In the genomic region with DNA sequence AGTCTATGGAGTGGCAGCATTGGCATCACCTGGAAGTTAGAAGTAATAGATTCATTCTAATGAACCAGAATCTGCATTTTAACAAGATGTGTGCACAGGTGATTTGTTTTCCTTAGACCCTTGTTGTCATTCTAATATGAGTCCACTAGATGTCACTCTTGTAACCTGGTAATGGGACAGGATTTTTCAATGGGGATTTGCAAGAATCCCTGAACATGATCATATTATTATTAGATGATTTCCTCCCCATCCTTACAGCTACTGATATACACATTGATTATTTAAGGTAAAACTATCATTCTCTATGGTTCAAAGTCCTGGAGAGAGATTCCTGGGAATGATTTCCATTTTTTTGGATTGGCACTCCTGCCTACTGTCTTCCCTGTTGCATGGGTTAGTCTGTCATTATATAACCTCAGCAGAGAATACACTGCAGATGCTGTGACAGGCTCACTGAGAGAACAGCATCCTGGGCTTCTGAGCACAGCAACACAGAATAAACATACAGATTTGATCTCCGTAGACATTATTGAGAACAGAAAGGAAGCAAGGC, we compare ENCODE assay signal across 8 cellular contexts.
DNase-seq lines count a peak whose midpoint lies in the region; ATAC-seq and TF ChIP-seq lines count a peak whose summit lies in the region.

No MANE protein-coding gene starts in this region.

- DNase-seq in AML-193 (lab: John Stamatoyannopoulos, UW) = peak; percentile 32 to 59
- DNase-seq in Karpas-422 = peak; percentile 82
- DNase-seq in SHP77 (lab: John Stamatoyannopoulos, UW) = peak; percentile 51 to 56
- DNase-seq in esophagus squamous epithelium (lab: John Stamatoyannopoulos, UW) = no peak
- DNase-seq in neural progenitor cell (ENCODE audit: low spot score) = peak; percentile 35
- no peak for DNase-seq in COLO668 (lab: John Stamatoyannopoulos, UW; ENCODE audit: unreplicated experiment)

- intact Hi-C loops in esophagus squamous epithelium (cut with DNase I) = no loop called here

- H3K4me3 ChIP-seq in Karpas-422 (ENCODE audit: low read length) (no peak overlapping the region), esophagus squamous epithelium (no peak overlapping the region), neural progenitor cell (no peak overlapping the region)

- H2AFZ ChIP-seq in Karpas-422 (ENCODE audit: low read length) (no peak overlapping the region), neural progenitor cell (replicated peaks) (no peak overlapping the region)

- H3K9me3 ChIP-seq in Karpas-422 (ENCODE audit: low read length) = no peaks in the 10 kb centered on the region
- no peaks in the 10 kb centered on the region for H3K9me3 ChIP-seq in esophagus squamous epithelium
- no peaks in the 10 kb centered on the region for H3K9me3 ChIP-seq in neural progenitor cell (ENCODE audit: low read depth)

- H3K4me1 ChIP-seq in Karpas-422 (ENCODE audit: low read length) (no peaks in the 10 kb centered on the region), esophagus squamous epithelium (no peaks in the 10 kb centered on the region), neural progenitor cell (no peaks in the 10 kb centered on the region)

- H3K27ac Mint-ChIP-seq in neural progenitor cell = no peak overlapping the region
- H3K27ac Mint-ChIP-seq in stimulated activated memory B cell treated with anti-CD40 and anti-IgM and Interleukin-4, amounts not matched to agents 10 μg/mL and 1 μg/mL and 100 μg/mL, for 72 hours = no peak overlapping the region

- H3K9me2 ChIP-seq in Karpas-422 (replicated peaks; ENCODE audit: insufficient read depth, low read length) = no peaks in the 10 kb centered on the region

- no peaks in the 10 kb centered on the region for H3K27me3 ChIP-seq in Karpas-422 (ENCODE audit: low read length)
- H3K27me3 ChIP-seq in esophagus squamous epithelium = no peaks in the 10 kb centered on the region
- H3K27me3 ChIP-seq in neural progenitor cell = no peaks in the 10 kb centered on the region

- TF ChIP-seq POLR2A in esophagus squamous epithelium (IDR thresholded peaks at IDR 0.05) = no peak

- peaks cover 4% of the 10 kb centered on the region for H3K27me3 Mint-ChIP-seq in neural progenitor cell (ENCODE audit: insufficient read depth, low read depth)
- H3K27me3 Mint-ChIP-seq in stimulated activated memory B cell treated with anti-CD40 and anti-IgM and Interleukin-4, amounts not matched to agents 10 μg/mL and 1 μg/mL and 100 μg/mL, for 72 hours = no peaks in the 10 kb centered on the region

- WGBS in esophagus squamous epithelium, 2 donors = 58 to 77% methylated on average over 1 of the region's 1 CpG

- H3K79me2 ChIP-seq in Karpas-422 (ENCODE audit: low read length) (no peaks in the 10 kb centered on the region), neural progenitor cell (ENCODE audit: low read depth) (no peaks in the 10 kb centered on the region)

- no peaks in the 10 kb centered on the region for H3K4me1 Mint-ChIP-seq in neural progenitor cell
- H3K4me1 Mint-ChIP-seq in stimulated activated memory B cell treated with anti-CD40 and anti-IgM and Interleukin-4, amounts not matched to agents 10 μg/mL and 1 μg/mL and 100 μg/mL, for 72 hours = no peaks in the 10 kb centered on the region

- peak; percentile 45 to 69 (median 58) for TF ChIP-seq CTCF in esophagus squamous epithelium (IDR thresholded peaks at IDR 0.05)
- peak; percentile 87 for TF ChIP-seq CTCF in neural progenitor cell (IDR thresholded peaks at IDR 0.05)

- H4K20me1 ChIP-seq in Karpas-422 (ENCODE audit: insufficient read depth, low read depth, low read length) (no peaks in the 10 kb centered on the region), neural progenitor cell (ENCODE audit: low read depth) (no peaks in the 10 kb centered on the region)

- H3K4me2 ChIP-seq in Karpas-422 (ENCODE audit: low read depth, low read length, poor library complexity, severe bottlenecking) = no peak overlapping the region
- no peak overlapping the region for H3K4me2 ChIP-seq in neural progenitor cell

- no peak overlapping the region for H3K4me3 Mint-ChIP-seq in neural progenitor cell
- H3K4me3 Mint-ChIP-seq in stimulated activated memory B cell treated with anti-CD40 and anti-IgM and Interleukin-4, amounts not matched to agents 10 μg/mL and 1 μg/mL and 100 μg/mL, for 72 hours = no peak overlapping the region

- ATAC-seq in GM18861 (IDR thresholded peaks at IDR 0.05; ENCODE audit: unreplicated experiment) = peak; percentile 68
- ATAC-seq in stimulated activated memory B cell treated with anti-CD40 and anti-IgM and Interleukin-4, amounts not matched to agents 10 μg/mL and 1 μg/mL and 100 μg/mL, for 72 hours = no peak

- H3K36me3 Mint-ChIP-seq in neural progenitor cell = no peaks in the 10 kb centered on the region
- no peaks in the 10 kb centered on the region for H3K36me3 Mint-ChIP-seq in stimulated activated memory B cell treated with anti-CD40 and anti-IgM and Interleukin-4, amounts not matched to agents 10 μg/mL and 1 μg/mL and 100 μg/mL, for 72 hours

- peaks cover 3% of the 10 kb centered on the region for H3K9me3 Mint-ChIP-seq in neural progenitor cell
- no peaks in the 10 kb centered on the region for H3K9me3 Mint-ChIP-seq in stimulated activated memory B cell treated with anti-CD40 and anti-IgM and Interleukin-4, amounts not matched to agents 10 μg/mL and 1 μg/mL and 100 μg/mL, for 72 hours

- no peak overlapping the region for H3K9ac ChIP-seq in Karpas-422 (ENCODE audit: low read length)
- H3K9ac ChIP-seq in neural progenitor cell = no peak overlapping the region

- H3K27ac ChIP-seq in Karpas-422 (ENCODE audit: low read length) (no peak overlapping the region), esophagus squamous epithelium (no peak overlapping the region), neural progenitor cell (no peak overlapping the region)

- no peaks in the 10 kb centered on the region for H3F3A ChIP-seq in neural progenitor cell (ENCODE audit: low read depth)

- H3K36me3 ChIP-seq in Karpas-422 (ENCODE audit: insufficient read depth, low read length) (no peaks in the 10 kb centered on the region), esophagus squamous epithelium (no peaks in the 10 kb centered on the region), neural progenitor cell (no peaks in the 10 kb centered on the region)

Comparison
In these comparisons a context has a peak if more than half of its experiments do, and no peak if none do; other contexts are left out.
1. DNase-seq: peak in AML-193 (2 of 2), Karpas-422 (single experiment), SHP77 (2 of 2) and neural progenitor cell (single experiment); none in esophagus squamous epithelium (single experiment) and COLO668 (single experiment).